ENCODE assay signal across 11 cellular contexts in genomic region chr9:129485140-129485758, GRCh38.
DNase-seq lines count a peak whose midpoint lies in the region; ATAC-seq, FAIRE-seq and TF ChIP-seq lines count a peak whose summit lies in the region.
"Had no signal": no experiment of that assay in that cellular context is flagged by ENCODE, and none has a peak within 500 bp of the region (broad histone marks: within the 10 kb centered on the region; RNA-seq: fewer than 3 reads in every experiment).

No MANE protein-coding gene starts in this region.

- H3K4me3 ChIP-seq in Caco-2 (ENCODE audit: low read depth, low read length): no peak overlapping the region
- no peak overlapping the region for H3K4me3 ChIP-seq in gastroesophageal sphincter
- no peak overlapping the region for H3K4me3 ChIP-seq in sigmoid colon
- no peak overlapping the region for H3K4me3 ChIP-seq in small intestine (ENCODE audit: low read depth in 1 of 2, low read length in 2 of 2)
- no peak overlapping the region for H3K4me3 ChIP-seq in BE2C (ENCODE audit: low read depth, low read length)

- H3K27ac Mint-ChIP-seq in Caco-2 (ENCODE audit: unreplicated experiment): peak overlapping the region; percentile 92

- peak overlapping the region; percentile 100 for H3K27ac ChIP-seq in VCaP
- peak overlapping the region; percentile 95 to 100 (median 100) for H3K27ac ChIP-seq in gastroesophageal sphincter
- peak overlapping the region; percentile 99 to 100 (median 99) for H3K27ac ChIP-seq in sigmoid colon
- H3K27ac ChIP-seq in small intestine (ENCODE audit: low read depth in 1 of 2, low read length in 1 of 2): peak overlapping the region in 1 of 2 donors; percentile 99

- intact Hi-C loops in Caco-2 (cut with micrococcal nuclease; ENCODE audit: unreplicated experiment) (loop anchor here (5.0 kb wide), 1 partner anchor 308 kb away; the partner anchor contains the start of gene IER5L), sigmoid colon (cut with DNase I) (loop anchor here (2.0 kb wide), 1 partner anchor 308 kb away; no protein-coding TSS in a partner anchor)

- ATAC-seq in gastroesophageal sphincter: no peak
- ATAC-seq in GM18520 (IDR thresholded peaks at IDR 0.05; ENCODE audit: unreplicated experiment): no peak
- ATAC-seq in HG03565 (IDR thresholded peaks at IDR 0.05; ENCODE audit: unreplicated experiment): no peak

- POLR2A ChIA-PET in Caco-2 (lab: Charles Lee): interaction anchor here (0.6 kb wide), 1 partner anchor 11 kb away, joined by 3 read pairs; no protein-coding TSS in a partner anchor

- H3K36me3 ChIP-seq in Caco-2 (ENCODE audit: control insufficient read depth, insufficient read depth, low read length) (no peaks in the 10 kb centered on the region), gastroesophageal sphincter (no peaks in the 10 kb centered on the region), sigmoid colon (no peaks in the 10 kb centered on the region), small intestine (ENCODE audit: control insufficient read depth in 2 of 2, insufficient read depth in 2 of 2, low read length in 2 of 2) (no peaks in the 10 kb centered on the region), BE2C (no peaks in the 10 kb centered on the region)

- peaks cover 56% of the 10 kb centered on the region for H3K4me1 Mint-ChIP-seq in Caco-2 (ENCODE audit: low read depth, unreplicated experiment)

- no peaks in the 10 kb centered on the region for H3K9me3 ChIP-seq in Caco-2
- H3K9me3 ChIP-seq in gastroesophageal sphincter: no peaks in the 10 kb centered on the region
- no peaks in the 10 kb centered on the region for H3K9me3 ChIP-seq in sigmoid colon
- H3K9me3 ChIP-seq in small intestine (ENCODE audit: control insufficient read depth, low read depth): no peaks in the 10 kb centered on the region
- no peaks in the 10 kb centered on the region for H3K9me3 ChIP-seq in BE2C

- TF ChIP-seq EP300 in gastroesophageal sphincter (IDR thresholded peaks at IDR 0.05) (no peak), sigmoid colon (IDR thresholded peaks at IDR 0.05) (no peak)

- H3K4me3 Mint-ChIP-seq in Caco-2 (ENCODE audit: unreplicated experiment): no peak overlapping the region

- no peak for TF ChIP-seq CTCF in Caco-2 (IDR thresholded peaks at IDR 0.05; ENCODE audit: insufficient read depth in 1 of 2, low read depth in 1 of 2, low read length in 1 of 2, severe bottlenecking in 1 of 2, unreplicated experiment in 1 of 2)
- no peak for TF ChIP-seq CTCF in VCaP (conservative IDR thresholded peaks at IDR 0.05)
- no peak for TF ChIP-seq CTCF in gastroesophageal sphincter (IDR thresholded peaks at IDR 0.05)
- TF ChIP-seq CTCF in sigmoid colon (IDR thresholded peaks at IDR 0.05): no peak
- TF ChIP-seq CTCF in BE2C (IDR thresholded peaks at IDR 0.05; ENCODE audit: low read depth, low read length): no peak

- no peak for DNase-seq in Caco-2
- DNase-seq in sigmoid colon: no peak
- no peak for DNase-seq in small intestine
- no peak for DNase-seq in BE2C
- DNase-seq: effector CD4-positive, alpha-beta T cell; stimulated activated CD4-positive, alpha-beta T cell treated with anti-CD3 and anti-CD28 coated beads, Interleukin-4, amount 100 ng/mL, for 24 hours had no signal

- H3K9me3 Mint-ChIP-seq in Caco-2 (ENCODE audit: unreplicated experiment): no peaks in the 10 kb centered on the region

- CTCF ChIA-PET in Caco-2 (lab: Charles Lee): interaction anchor here (0.5 to 0.6 kb wide), 2 partner anchors 82 to 474 kb away, joined by 3 to 4 read pairs; no protein-coding TSS in a partner anchor

- no peaks in the 10 kb centered on the region for H3K27me3 Mint-ChIP-seq in Caco-2 (ENCODE audit: insufficient read depth, unreplicated experiment)

- H3K4me1 ChIP-seq in Caco-2: peaks cover 70% of the 10 kb centered on the region
- H3K4me1 ChIP-seq in gastroesophageal sphincter: peaks cover 4 to 95% (median 63%) of the 10 kb centered on the region in 3 donors
- peaks cover 0 to 96% (median 86%) of the 10 kb centered on the region in 4 donors for H3K4me1 ChIP-seq in sigmoid colon
- H3K4me1 ChIP-seq in small intestine (ENCODE audit: control insufficient read depth in 2 of 2, insufficient read depth in 1 of 2, low read depth in 1 of 2, low read length in 1 of 2): peaks cover 0 to 6% of the 10 kb centered on the region in 2 donors
- peaks cover 64% of the 10 kb centered on the region for H3K4me1 ChIP-seq in BE2C

- no TSS peak for BruUV-seq in Caco-2 (replicated peaks; lab: Mats Ljungman, UMichigan)

- TF ChIP-seq POLR2A in gastroesophageal sphincter (IDR thresholded peaks at IDR 0.05) (no peak), sigmoid colon (IDR thresholded peaks at IDR 0.05) (no peak)

- no peaks in the 10 kb centered on the region for H3K27me3 ChIP-seq in Caco-2 (replicated peaks; ENCODE audit: control insufficient read depth, insufficient read depth, low read length)
- no peaks in the 10 kb centered on the region for H3K27me3 ChIP-seq in gastroesophageal sphincter
- no peaks in the 10 kb centered on the region for H3K27me3 ChIP-seq in sigmoid colon
- no peaks in the 10 kb centered on the region for H3K27me3 ChIP-seq in small intestine (ENCODE audit: control insufficient read depth in 2 of 2, insufficient read depth in 2 of 2, low read length in 2 of 2)
- H3K27me3 ChIP-seq in BE2C: no peaks in the 10 kb centered on the region

- FAIRE-seq in small intestine (lab: Jason Lieb, UNC): no peak
- FAIRE-seq: GM19239 had no signal

- H3K36me3 Mint-ChIP-seq in Caco-2 (ENCODE audit: insufficient read depth, unreplicated experiment): peaks cover 23% of the 10 kb centered on the region

- 51 to 75% methylated on average over 7 to 8 of the region's 9 CpGs for WGBS in gastroesophageal sphincter (ENCODE audit: low coverage in 1 of 2), 2 donors
- WGBS in sigmoid colon, 2 donors: 87% methylated on average over 9 of the region's 9 CpGs
- WGBS in small intestine, 3 donors: 84 to 87% (median 85%) methylated on average over 9 of the region's 9 CpGs
